ENCODE assay signal across 13 cellular contexts in the genomic region with DNA sequence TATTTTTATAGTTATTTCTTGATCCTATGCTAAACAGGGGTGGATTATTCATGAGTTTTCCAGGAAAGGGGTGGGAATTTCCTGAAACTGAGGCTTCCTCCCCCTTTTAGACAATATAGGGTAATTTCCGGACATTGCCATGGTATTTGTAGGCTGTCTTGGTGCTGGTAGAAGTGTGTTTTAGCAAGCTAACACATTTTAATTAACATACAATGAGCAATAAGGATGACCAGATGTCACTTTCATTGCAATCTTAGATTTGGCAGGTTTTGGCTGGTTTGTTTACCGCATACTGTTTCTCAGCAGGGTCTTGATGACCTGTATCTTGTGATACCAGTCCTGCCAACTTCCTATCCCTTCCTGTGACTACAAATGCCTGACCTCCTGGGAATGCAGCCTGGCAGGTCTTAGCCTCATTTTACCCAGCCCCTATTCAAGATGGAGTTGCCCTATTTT. TPM values are rescaled to one million over a fixed set of nuclear protein-coding genes. Genes with fewer than 3 reads are reported as not detected.
DNase-seq lines count a peak whose midpoint lies in the region; ATAC-seq and TF ChIP-seq lines count a peak whose summit lies in the region.
"Had no signal": no experiment of that assay in that cellular context is flagged by ENCODE, and none has a peak within 500 bp of the region (broad histone marks: within the 10 kb centered on the region; RNA-seq: fewer than 3 reads in every experiment).

No MANE protein-coding gene starts in this region.

- no peak for TF ChIP-seq CTCF in LNCaP clone FGC (IDR thresholded peaks at IDR 0.05; ENCODE audit: control insufficient read depth, extremely low read depth, insufficient read depth)
- no peak for TF ChIP-seq CTCF in mesothelial cell of epicardium (IDR thresholded peaks at IDR 0.05; ENCODE audit: unreplicated experiment)

- H3K36me3 Mint-ChIP-seq in mesothelial cell of epicardium: peaks cover 17% of the 10 kb centered on the region

- no peak for ATAC-seq in GM18909 (IDR thresholded peaks at IDR 0.05; ENCODE audit: poor library complexity, unreplicated experiment)

- H3K4me3 Mint-ChIP-seq in mesothelial cell of epicardium: peak overlapping the region; percentile 78
- H3K4me3 Mint-ChIP-seq: activated naive CD4-positive, alpha-beta T cell treated with anti-CD3 and anti-CD28 coated beads, Interleukin-2, amount 10 ng/mL, durations not matched to agents 7 days and 5 days; T-helper 1 cell treated with Interleukin-12 subunit alpha and Interleukin-12 subunit beta and Interleukin-4 antibody, amounts not matched to agents 30 μg/mL and 1 μg/mL, for 36 hours had no signal

- peaks cover 51% of the 10 kb centered on the region for H3K4me1 Mint-ChIP-seq in mesothelial cell of epicardium

- no peaks in the 10 kb centered on the region for H3K27me3 Mint-ChIP-seq in mesothelial cell of epicardium (ENCODE audit: low read depth)
- H3K27me3 Mint-ChIP-seq: activated naive CD4-positive, alpha-beta T cell treated with anti-CD3 and anti-CD28 coated beads, Interleukin-2, amount 10 ng/mL, durations not matched to agents 7 days and 5 days had no signal

- DNase-seq in A172 (ENCODE audit: low spot score) (peak; percentile 29), LNCaP clone FGC (ENCODE audit: low read depth) (peak; percentile 73), cerebellar nuclear complex (lab: John Stamatoyannopoulos, UW) (peak; percentile 3 to 7), mesothelial cell of epicardium (ENCODE audit: low spot score in 2 of 2, unreplicated experiment in 2 of 2) (no peak), NCI-H2081 (lab: John Stamatoyannopoulos, UW) (no peak), NCI-H146 (lab: John Stamatoyannopoulos, UW) (no peak), NOMO-1 treated with dmso at 0.1 percent for 144 hours (lab: John Stamatoyannopoulos, UW; ENCODE audit: unreplicated experiment) (no peak)
- DNase-seq: activated naive CD4-positive, alpha-beta T cell treated with anti-CD3 and anti-CD28 coated beads, Interleukin-2, amount 10 ng/mL, durations not matched to agents 7 days and 5 days; NCI-H1105; small intestine had no signal

- H3K4me3 ChIP-seq in LNCaP clone FGC (ENCODE audit: low read depth, low read length): no peak overlapping the region

- H3K27ac Mint-ChIP-seq in mesothelial cell of epicardium: peak overlapping the region; percentile 89
- H3K27ac Mint-ChIP-seq: T-helper 1 cell treated with Interleukin-12 subunit alpha and Interleukin-12 subunit beta and Interleukin-4 antibody, amounts not matched to agents 30 μg/mL and 1 μg/mL, for 36 hours had no signal

- H3K9me3 Mint-ChIP-seq in mesothelial cell of epicardium: peaks cover 18% of the 10 kb centered on the region
- H3K9me3 Mint-ChIP-seq: activated naive CD4-positive, alpha-beta T cell treated with anti-CD3 and anti-CD28 coated beads, Interleukin-2, amount 10 ng/mL, durations not matched to agents 7 days and 5 days; T-helper 1 cell treated with Interleukin-12 subunit alpha and Interleukin-12 subunit beta and Interleukin-4 antibody, amounts not matched to agents 30 μg/mL and 1 μg/mL, for 36 hours had no signal

RNA-seq across cellular contexts. Expression of gene C1QTNF6, which starts 1.0 kb away (rescaled TPM):
- 2.1 and 7.7 TPM in 2 replicates for total RNA-seq in A172 (2014; rRNA removed; shearing (Covaris generic))
- total RNA-seq in mesothelial cell of epicardium: 51.8 to 58.3 TPM (median 54.1 TPM) in 3 replicates

RNA-seq across cellular contexts. Expression of gene SSTR3, which starts 23.2 kb away (rescaled TPM):
- not detected in 2 replicates for total RNA-seq in A172 (2014; rRNA removed; shearing (Covaris generic))
- total RNA-seq in mesothelial cell of epicardium: 0.61 to 0.82 TPM (median 0.69 TPM) in 3 replicates
- total RNA-seq: subcutaneous adipose tissue had no signal

RNA-seq across cellular contexts. Expression of gene IL2RB, which starts 39.3 kb away (rescaled TPM):
- 0.02 TPM in 1 of 2 replicates, not detected in the other for total RNA-seq in A172 (2014; rRNA removed; shearing (Covaris generic))
- total RNA-seq in mesothelial cell of epicardium: 1.6 to 2.1 TPM (median 1.7 TPM) in 3 replicates

RNA-seq across cellular contexts. Expression of gene RAC2, which starts 55.0 kb away (rescaled TPM):
- total RNA-seq in A172 (2014; rRNA removed; shearing (Covaris generic)): 51.7 and 60.2 TPM in 2 replicates
- 6.3 to 6.5 TPM (median 6.4 TPM) in 3 replicates for total RNA-seq in mesothelial cell of epicardium

Comparison
In these comparisons a context has a peak if more than half of its experiments do, and no peak if none do; other contexts are left out.
1. DNase-seq: peak in A172 (single experiment), LNCaP clone FGC (single experiment) and cerebellar nuclear complex (2 of 2); none in mesothelial cell of epicardium (0 of 2), NCI-H2081 (0 of 2), NCI-H146 (single experiment) and NOMO-1 treated with dmso at 0.1 percent for 144 hours (single experiment).